ENCODE assay signal across 17 cellular contexts in genomic region chr17:34370376-34370996, GRCh38. TPM values are rescaled to one million over a fixed set of nuclear protein-coding genes. Genes with fewer than 3 reads are reported as not detected.
DNase-seq lines count a peak whose midpoint lies in the region; ATAC-seq and TF ChIP-seq lines count a peak whose summit lies in the region.
"Had no signal": no experiment of that assay in that cellular context is flagged by ENCODE, and none has a peak within 500 bp of the region (broad histone marks: within the 10 kb centered on the region; RNA-seq: fewer than 3 reads in every experiment).

No MANE protein-coding gene starts in this region.

- no peaks in the 10 kb centered on the region for H3K36me3 Mint-ChIP-seq in T-helper 2 cell treated with Interferon-gamma antibody and Interleukin-4, amounts not matched to agents 5 μg/mL and 100 μg/mL, for 36 hours (ENCODE audit: low read depth)
- H3K36me3 Mint-ChIP-seq: CD8-positive, alpha-beta T cell had no signal

- H3K27me3 Mint-ChIP-seq in T-helper 2 cell treated with Interferon-gamma antibody and Interleukin-4, amounts not matched to agents 5 μg/mL and 100 μg/mL, for 36 hours (ENCODE audit: low read depth) = no peaks in the 10 kb centered on the region

- no peaks in the 10 kb centered on the region for H3K9me3 ChIP-seq in BLaER1
- H3K9me3 ChIP-seq in HEK293 (ENCODE audit: control insufficient read depth, insufficient read depth, low read depth, low read length) = no peaks in the 10 kb centered on the region

- H3K9ac ChIP-seq in BLaER1 = no peak overlapping the region

- no peak for TF ChIP-seq POLR2A in erythroblast (IDR thresholded peaks at IDR 0.05; ENCODE audit: low read length)

- DNase-seq in T-helper 2 cell treated with Interferon-gamma antibody and Interleukin-4, amounts not matched to agents 5 μg/mL and 100 μg/mL, for 36 hours (ENCODE audit: low spot score) = no peak
- peak; percentile 11 for DNase-seq in myocyte (ENCODE audit: low read depth)
- no peak for DNase-seq in sciatic nerve (ENCODE audit: low spot score)
- no peak for DNase-seq in HEK293T (ENCODE audit: extremely low spot score)
- DNase-seq in erythroblast (lab: John Stamatoyannopoulos, UW) = no peak
- DNase-seq: CD8-positive, alpha-beta T cell; GDM1; Karpas-422; NCI-H187 treated with DMSO at 0.1 percent for 48 hours; NCI-H2171; NCI-H446 treated with DMSO at 0.1 percent for 48 hours; NCI-H774; SIG-M5 had no signal

- CTCF ChIA-PET in HEK293 (lab: Yijun Ruan, JAX) (interaction anchor here (1.7 to 6.8 kb wide), 3 partner anchors 9 to 170 kb away, joined by 5 to 61 read pairs (median 18); no protein-coding TSS in a partner anchor), HEK293T (lab: Yijun Ruan, JAX) (interaction anchor here (2.6 kb wide), 1 partner anchor 9 kb away, joined by 9 read pairs; no protein-coding TSS in a partner anchor)

- no peak overlapping the region for H3K27ac ChIP-seq in BLaER1
- no peak overlapping the region for H3K27ac ChIP-seq in HEK293 (ENCODE audit: extremely low read depth, low read depth, low read length)

- intact Hi-C loops in sciatic nerve (cut with DNase I) = no loop called here

- no peaks in the 10 kb centered on the region for H3K36me3 ChIP-seq in BLaER1
- H3K36me3 ChIP-seq in HEK293 (ENCODE audit: control insufficient read depth in 2 of 2, insufficient read depth in 1 of 2, low read length in 2 of 2) = no peaks in the 10 kb centered on the region

- no peaks in the 10 kb centered on the region for H3K9me3 Mint-ChIP-seq in T-helper 2 cell treated with Interferon-gamma antibody and Interleukin-4, amounts not matched to agents 5 μg/mL and 100 μg/mL, for 36 hours
- H3K9me3 Mint-ChIP-seq: CD8-positive, alpha-beta T cell had no signal

- no peak overlapping the region for H3K27ac Mint-ChIP-seq in T-helper 2 cell treated with Interferon-gamma antibody and Interleukin-4, amounts not matched to agents 5 μg/mL and 100 μg/mL, for 36 hours
- H3K27ac Mint-ChIP-seq: CD8-positive, alpha-beta T cell had no signal

- H4K20me1 ChIP-seq in BLaER1 = no peaks in the 10 kb centered on the region

- ATAC-seq in sciatic nerve = no peak
- no peak for ATAC-seq in HG02870 (IDR thresholded peaks at IDR 0.05; ENCODE audit: unreplicated experiment)
- ATAC-seq: CD8-positive, alpha-beta T cell; HepG2 had no signal

- H3K4me3 Mint-ChIP-seq in T-helper 2 cell treated with Interferon-gamma antibody and Interleukin-4, amounts not matched to agents 5 μg/mL and 100 μg/mL, for 36 hours = peak overlapping the region; percentile 7
- H3K4me3 Mint-ChIP-seq: CD8-positive, alpha-beta T cell had no signal

- H3K4me1 ChIP-seq in BLaER1 (peaks cover 52% of the 10 kb centered on the region), HEK293 (ENCODE audit: control insufficient read depth, insufficient read depth, low read length) (0 out of 2 replicates have a peak, but pooled peaks cover 9% of the 10 kb centered on the region)

- POLR2A ChIA-PET in HEK293 (lab: Yijun Ruan, JAX) = no interaction called here
- POLR2A ChIA-PET in HEK293T (lab: Yijun Ruan, JAX) = no interaction called here

- H3K27me3 ChIP-seq in BLaER1 = no peaks in the 10 kb centered on the region

- H3K4me1 Mint-ChIP-seq in T-helper 2 cell treated with Interferon-gamma antibody and Interleukin-4, amounts not matched to agents 5 μg/mL and 100 μg/mL, for 36 hours (ENCODE audit: low read depth) = peaks cover 42% of the 10 kb centered on the region

- H3K4me2 ChIP-seq in BLaER1 = peak overlapping the region; percentile 41

- H3K4me3 ChIP-seq in BLaER1 = no peak overlapping the region
- H3K4me3 ChIP-seq in HEK293 (ENCODE audit: low read depth, low read length) = no peak overlapping the region

- no peak for TF ChIP-seq CTCF in HEK293 (tag by site-specific recombination; IDR thresholded peaks at IDR 0.05)

TF ChIP-seq in HEK293, 187 proteins besides CTCF, POLR2A, EP300 and RAD21:
- TF ChIP-seq ZNF341 (tag by site-specific recombination; IDR thresholded peaks at IDR 0.05; ENCODE audit: low read depth) = peak; percentile 51; the same call in 1 of the 2 replicates
- no peak for TF ChIP-seq ZNF585B (tag by site-specific recombination; IDR thresholded peaks at IDR 0.05)

TF ChIP-seq in HEK293T, 16 proteins besides CTCF, POLR2A, EP300 and RAD21:
- TF ChIP-seq SP1 (IDR thresholded peaks at IDR 0.05) (no peak), ELF4 (IDR thresholded peaks at IDR 0.05) (no peak), ZNF384 (IDR thresholded peaks at IDR 0.05) (no peak), FOXA1 (IDR thresholded peaks at IDR 0.05) (no peak), FOXK2 (IDR thresholded peaks at IDR 0.05) (no peak), L3MBTL2 (conservative IDR thresholded peaks at IDR 0.05) (no peak), CTBP1 (IDR thresholded peaks at IDR 0.05; ENCODE audit: borderline replicate concordance) (no peak), NFRKB (IDR thresholded peaks at IDR 0.05) (no peak), HDGF (IDR thresholded peaks at IDR 0.05; ENCODE audit: borderline replicate concordance) (no peak), TARDBP (IDR thresholded peaks at IDR 0.05) (no peak), SUZ12 (IDR thresholded peaks at IDR 0.05) (no peak), BHLHE40 (IDR thresholded peaks at IDR 0.05; ENCODE audit: borderline replicate concordance) (no peak), LEF1 (IDR thresholded peaks at IDR 0.05; ENCODE audit: borderline replicate concordance) (no peak), ARNT (IDR thresholded peaks at IDR 0.05) (no peak)
- TF ChIP-seq, protein P1, sequence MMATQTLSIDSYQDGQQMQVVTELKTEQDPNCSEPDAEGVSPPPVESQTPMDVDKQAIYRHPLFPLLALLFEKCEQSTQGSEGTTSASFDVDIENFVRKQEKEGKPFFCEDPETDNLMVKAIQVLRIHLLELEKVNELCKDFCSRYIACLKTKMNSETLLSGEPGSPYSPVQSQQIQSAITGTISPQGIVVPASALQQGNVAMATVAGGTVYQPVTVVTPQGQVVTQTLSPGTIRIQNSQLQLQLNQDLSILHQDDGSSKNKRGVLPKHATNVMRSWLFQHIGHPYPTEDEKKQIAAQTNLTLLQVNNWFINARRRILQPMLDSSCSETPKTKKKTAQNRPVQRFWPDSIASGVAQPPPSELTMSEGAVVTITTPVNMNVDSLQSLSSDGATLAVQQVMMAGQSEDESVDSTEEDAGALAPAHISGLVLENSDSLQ (IDR thresholded peaks at IDR 0.05) = no peak

RNA-seq across cellular contexts. Expression of gene CCL1, which starts 7.5 kb away (rescaled TPM):
- total RNA-seq in myocyte (not detected in 2 replicates), sciatic nerve (not detected)
- polyA plus RNA-seq in myocyte (2012) = not detected
- total RNA-seq: CD8-positive, alpha-beta T cell; HepG2 had no signal
- polyA plus RNA-seq: HepG2 had no signal

RNA-seq across cellular contexts. Expression of gene CCL13, which starts 14.2 kb away (rescaled TPM):
- not detected in 2 replicates for total RNA-seq in myocyte
- not detected for polyA plus RNA-seq in myocyte (2012)
- total RNA-seq in sciatic nerve = 28.8 TPM
- total RNA-seq: CD8-positive, alpha-beta T cell; HepG2 had no signal
- polyA plus RNA-seq: HepG2 had no signal

RNA-seq across cellular contexts. Expression of gene CCL8, which starts 51.3 kb away (rescaled TPM):
- total RNA-seq in myocyte (not detected in 2 replicates), sciatic nerve (10.3 TPM)
- not detected for polyA plus RNA-seq in myocyte (2012)
- total RNA-seq: CD8-positive, alpha-beta T cell; HepG2 had no signal
- polyA plus RNA-seq: HepG2 had no signal

Comparison
In these comparisons a context has a peak if more than half of its experiments do, and no peak if none do; other contexts are left out.
1. RNA of gene CCL13, which starts 14.2 kb away (total RNA-seq): 28.8 TPM in sciatic nerve (single experiment); not detected in myocyte; every median in the first group is over 10 times any median in the second.
2. RNA of gene CCL8, which starts 51.3 kb away (total RNA-seq): 10.3 TPM in sciatic nerve (single experiment); not detected in myocyte; every median in the first group is over 10 times any median in the second.